In genomic region chr17:5499790-5500189, GRCh38 we compare ENCODE assay signal across 9 cellular contexts. TPM values are rescaled to one million over a fixed set of nuclear protein-coding genes. Genes with fewer than 3 reads are reported as not detected.
A peak's percentile ranks its signal among the peaks of the same experiment; 100 is the strongest.
DNase-seq lines count a peak whose midpoint lies in the region; ATAC-seq, FAIRE-seq and TF ChIP-seq lines count a peak whose summit lies in the region.
"Had no signal": no experiment of that assay in that cellular context is flagged by ENCODE, and none has a peak within 500 bp of the region (broad histone marks: within the 10 kb centered on the region; RNA-seq: fewer than 3 reads in every experiment).

No MANE protein-coding gene starts in this region.

- H3K9me3 ChIP-seq in astrocyte (ENCODE audit: insufficient read depth, low read depth, low read length) (no peaks in the 10 kb centered on the region), tibial nerve (no peaks in the 10 kb centered on the region)

- TF ChIP-seq EP300 in tibial nerve (IDR thresholded peaks at IDR 0.05): no peak

- H3K27me3 Mint-ChIP-seq in activated naive CD4-positive, alpha-beta T cell treated with anti-CD3 and anti-CD28 coated beads, Interleukin-2, amount 50 U/mL, for 24 hours: no peaks in the 10 kb centered on the region
- H3K27me3 Mint-ChIP-seq in astrocyte (ENCODE audit: low read depth, unreplicated experiment) (peaks cover 17% of the 10 kb centered on the region), memory B cell (peaks cover 5% of the 10 kb centered on the region)

- peaks cover 5% of the 10 kb centered on the region for H3K36me3 Mint-ChIP-seq in activated naive CD4-positive, alpha-beta T cell treated with anti-CD3 and anti-CD28 coated beads, Interleukin-2, amount 50 U/mL, for 24 hours
- H3K36me3 Mint-ChIP-seq in astrocyte (ENCODE audit: low read depth, unreplicated experiment) (peaks cover 5% of the 10 kb centered on the region), memory B cell (peaks cover 12% of the 10 kb centered on the region)

- 19 to 35% methylated on average over 4 to 32 of the region's 33 CpGs for WGBS in tibial nerve, 2 donors

- H3K27ac ChIP-seq in astrocyte (ENCODE audit: low read depth, low read length) (peak overlapping the region; percentile 47), tibial nerve (peak overlapping the region in 1 of 4 donors; percentile 66)

- H3K4me1 ChIP-seq in astrocyte (ENCODE audit: insufficient read depth, low read length): peaks cover 5% of the 10 kb centered on the region
- peaks cover 0 to 22% (median 4%) of the 10 kb centered on the region in 4 donors for H3K4me1 ChIP-seq in tibial nerve

- H3K4me1 Mint-ChIP-seq in activated naive CD4-positive, alpha-beta T cell treated with anti-CD3 and anti-CD28 coated beads, Interleukin-2, amount 50 U/mL, for 24 hours: peaks cover 20% of the 10 kb centered on the region
- peaks cover 3% of the 10 kb centered on the region for H3K4me1 Mint-ChIP-seq in astrocyte (ENCODE audit: low read depth, unreplicated experiment)
- H3K4me1 Mint-ChIP-seq in memory B cell: peaks cover 12% of the 10 kb centered on the region

- no peaks in the 10 kb centered on the region for H3K27me3 ChIP-seq in astrocyte (ENCODE audit: insufficient read depth, low read length)
- H3K27me3 ChIP-seq in tibial nerve: no peaks in the 10 kb centered on the region

- H3K79me2 ChIP-seq in astrocyte (ENCODE audit: insufficient read depth, low read length): no peaks in the 10 kb centered on the region

- peak overlapping the region; percentile 74 for H3K4me3 ChIP-seq in astrocyte (ENCODE audit: insufficient read depth, low read depth, low read length)
- peak overlapping the region; percentile 45 to 66 (median 58) for H3K4me3 ChIP-seq in tibial nerve

- FAIRE-seq in astrocyte (lab: Jason Lieb, UNC): no peak

- H3K27ac Mint-ChIP-seq in activated naive CD4-positive, alpha-beta T cell treated with anti-CD3 and anti-CD28 coated beads, Interleukin-2, amount 50 U/mL, for 24 hours: no peak overlapping the region
- no peak overlapping the region for H3K27ac Mint-ChIP-seq in astrocyte (ENCODE audit: unreplicated experiment)
- H3K27ac Mint-ChIP-seq in memory B cell: peak overlapping the region; percentile 87

- peak overlapping the region; percentile 93 for H3K4me2 ChIP-seq in astrocyte (ENCODE audit: low read length)

- TF ChIP-seq CTCF in astrocyte (IDR thresholded peaks at IDR 0.05; ENCODE audit: insufficient read depth, low read depth, low read length) (no peak), tibial nerve (IDR thresholded peaks at IDR 0.05) (no peak), GM13976 (IDR thresholded peaks at IDR 0.05; ENCODE audit: borderline replicate concordance, control extremely low read depth, extremely low read depth, insufficient read depth, missing control alignments) (no peak)

- H4K20me1 ChIP-seq in astrocyte (ENCODE audit: insufficient read depth, low read length): no peaks in the 10 kb centered on the region

- H3K36me3 ChIP-seq in astrocyte (ENCODE audit: insufficient read depth, low read length) (no peaks in the 10 kb centered on the region), tibial nerve (no peaks in the 10 kb centered on the region)

- DNase-seq in activated naive CD4-positive, alpha-beta T cell (lab: John Stamatoyannopoulos, UW): no peak
- DNase-seq in astrocyte (ENCODE audit: low read depth): no peak
- no peak for DNase-seq in memory B cell (ENCODE audit: low spot score in 2 of 2)
- no peak for DNase-seq in tibial nerve (ENCODE audit: low spot score in 2 of 2)
- no peak for DNase-seq in GM13976 (ENCODE audit: low spot score)
- no peak for DNase-seq in RKO (ENCODE audit: low spot score)

- no peaks in the 10 kb centered on the region for H3K9me3 Mint-ChIP-seq in activated naive CD4-positive, alpha-beta T cell treated with anti-CD3 and anti-CD28 coated beads, Interleukin-2, amount 50 U/mL, for 24 hours
- H3K9me3 Mint-ChIP-seq in astrocyte (ENCODE audit: unreplicated experiment) (peaks cover 10% of the 10 kb centered on the region), memory B cell (no peaks in the 10 kb centered on the region)

- peak overlapping the region; percentile 87 for H2AFZ ChIP-seq in astrocyte (ENCODE audit: low read depth, low read length)

- in situ Hi-C loops in GM13976 (cut with MboI; ENCODE audit: low sequenced_read_pairs, unreplicated experiment): no loop called here

- peak overlapping the region; percentile 81 for H3K9ac ChIP-seq in astrocyte (ENCODE audit: low read length)

- ATAC-seq in memory B cell (ENCODE audit: low read depth) (no peak), HG03039 (IDR thresholded peaks at IDR 0.05; ENCODE audit: unreplicated experiment) (no peak)
- ATAC-seq: Panc1 had no signal

- no peak for TF ChIP-seq POLR2A in tibial nerve (IDR thresholded peaks at IDR 0.05)

- H3K4me3 Mint-ChIP-seq in activated naive CD4-positive, alpha-beta T cell treated with anti-CD3 and anti-CD28 coated beads, Interleukin-2, amount 50 U/mL, for 24 hours: peak overlapping the region; percentile 98
- H3K4me3 Mint-ChIP-seq in astrocyte (ENCODE audit: unreplicated experiment) (peak overlapping the region; percentile 94), memory B cell (peak overlapping the region; percentile 94)

RNA-seq across cellular contexts. Expression of gene MIS12, which starts 13.4 kb away (rescaled TPM):
- total RNA-seq in astrocyte: 12.2 and 13.1 TPM in 2 replicates
- 10 to 100 TPM; 11.1 to 17.5 (median 15.1) TPM for total RNA-seq in tibial nerve

RNA-seq across cellular contexts. Expression of gene DERL2, which starts 13.8 kb away (rescaled TPM):
- 90.1 and 99.6 TPM in 2 replicates for total RNA-seq in astrocyte
- total RNA-seq in tibial nerve: 10 to 100 TPM; 22.0 to 30.6 (median 23.4) TPM

RNA-seq across cellular contexts. Expression of gene DHX33, which starts 31.0 kb away (rescaled TPM):
- total RNA-seq in astrocyte (17.7 and 19.1 TPM in 2 replicates), tibial nerve (10 to 100 TPM; 12.6 to 20.1 (median 13.4) TPM)
